Comparison of ENCODE assay signal across 1 cellular context in genomic region chr5:149616727-149617284, GRCh38.
TF ChIP-seq lines count a peak whose summit lies in the region.

No MANE protein-coding gene starts in this region.

TF ChIP-seq in GM12878, 131 proteins besides CTCF, POLR2A, EP300 and RAD21 (continued from another document):
- no peak for TF ChIP-seq HSF1 (IDR thresholded peaks at IDR 0.05; ENCODE audit: low read depth, low read length)
- TF ChIP-seq CREB1 (IDR thresholded peaks at IDR 0.05; ENCODE audit: low read depth): no peak
- TF ChIP-seq ZBTB40 (IDR thresholded peaks at IDR 0.05; ENCODE audit: borderline replicate concordance): no peak
- no peak for TF ChIP-seq EGR1 (IDR thresholded peaks at IDR 0.05; ENCODE audit: borderline replicate concordance in 1 of 2, low read depth in 2 of 2, low read length in 2 of 2)
- TF ChIP-seq RUNX3 (IDR thresholded peaks at IDR 0.05; ENCODE audit: low read length): peak; percentile 88
- TF ChIP-seq ELK1 (IDR thresholded peaks at IDR 0.05; ENCODE audit: low read depth, low read length): no peak
- TF ChIP-seq GATAD2B (conservative IDR thresholded peaks at IDR 0.05; ENCODE audit: low read depth): no peak
- no peak for TF ChIP-seq ZNF207 (IDR thresholded peaks at IDR 0.05; ENCODE audit: borderline replicate concordance)
- TF ChIP-seq BCL11A (IDR thresholded peaks at IDR 0.05; ENCODE audit: low read depth, low read length): 0 out of 2 replicates have a peak, but pooled peaks have one; percentile 17
- TF ChIP-seq SKIL (IDR thresholded peaks at IDR 0.05; ENCODE audit: low read depth, poor library complexity, severe bottlenecking): peak; percentile 18
- no peak for TF ChIP-seq RCOR1 (conservative IDR thresholded peaks at IDR 0.05; ENCODE audit: low read depth, low read length)
- TF ChIP-seq IKZF2 (IDR thresholded peaks at IDR 0.05): peak in 1 of 2 experiments; percentile 52; a peak in 1 of 4 replicates
- no peak for TF ChIP-seq PML (IDR thresholded peaks at IDR 0.05; ENCODE audit: low read length)
- TF ChIP-seq MTA2 (IDR thresholded peaks at IDR 0.05; ENCODE audit: low read depth): peak; percentile 36; the same call in 1 of the 2 replicates
- peak; percentile 47 for TF ChIP-seq BCL3 (IDR thresholded peaks at IDR 0.05; ENCODE audit: borderline replicate concordance, insufficient read depth, low read depth, low read length, poor library complexity, severe bottlenecking)
- TF ChIP-seq RELB (IDR thresholded peaks at IDR 0.05; ENCODE audit: low read depth): peak; percentile 15; the same call in 1 of the 2 replicates
- peak; percentile 20 for TF ChIP-seq MEF2B (IDR thresholded peaks at IDR 0.05; ENCODE audit: partially characterized antibody, poor library complexity, severe bottlenecking)
- 0 out of 2 replicates have a peak, but pooled peaks have one; percentile 20 for TF ChIP-seq ATF2 (IDR thresholded peaks at IDR 0.05; ENCODE audit: low read length)
- peak; percentile 62; the same call in 1 of the 2 replicates for TF ChIP-seq TCF3 (IDR thresholded peaks at IDR 0.05; ENCODE audit: borderline replicate concordance, insufficient read depth, low read depth, low read length)
- TF ChIP-seq HDAC2 (IDR thresholded peaks at IDR 0.05): no peak
- TF ChIP-seq SMAD5 (IDR thresholded peaks at IDR 0.05; ENCODE audit: low read depth): no peak
- no peak for TF ChIP-seq HDAC6 (IDR thresholded peaks at IDR 0.05; ENCODE audit: unreplicated experiment)
